ENCODE assay signal across 28 cellular contexts in genomic region chr16:16833165-16833564, GRCh38.
"Had no signal": no experiment of that assay in that cellular context is flagged by ENCODE, and none has a peak within 500 bp of the region (broad histone marks: within the 10 kb centered on the region; RNA-seq: fewer than 3 reads in every experiment).

No MANE protein-coding gene starts in this region.

- H3K27ac Mint-ChIP-seq: stimulated activated memory B cell treated with anti-CD40 and anti-IgM and Interleukin-4, amounts not matched to agents 10 μg/mL and 1 μg/mL and 100 μg/mL, for 72 hours; stimulated activated naive B cell treated with anti-CD40 and anti-IgM and Interleukin-4, amounts not matched to agents 10 μg/mL and 1 μg/mL and 100 μg/mL, for 72 hours; stimulated activated naive CD8-positive, alpha-beta T cell treated with anti-CD3 and anti-CD28 coated beads, Interleukin-15, amount 100 ng/mL, for 72 hours; stimulated activated naive CD8-positive, alpha-beta T cell treated with anti-CD3 and anti-CD28 coated beads, Interleukin-15, Interleukin-2, amounts not matched to agents 100 ng/mL and 50 ng/mL, for 24 hours; type B pancreatic cell had no signal

- H3K4me1 Mint-ChIP-seq: stimulated activated memory B cell treated with anti-CD40 and anti-IgM and Interleukin-4, amounts not matched to agents 10 μg/mL and 1 μg/mL and 100 μg/mL, for 72 hours; stimulated activated naive B cell treated with anti-CD40 and anti-IgM and Interleukin-4, amounts not matched to agents 10 μg/mL and 1 μg/mL and 100 μg/mL, for 72 hours; stimulated activated naive CD8-positive, alpha-beta T cell treated with anti-CD3 and anti-CD28 coated beads, Interleukin-15, amount 100 ng/mL, for 72 hours had no signal

- H3K36me3 Mint-ChIP-seq: stimulated activated memory B cell treated with anti-CD40 and anti-IgM and Interleukin-4, amounts not matched to agents 10 μg/mL and 1 μg/mL and 100 μg/mL, for 72 hours; stimulated activated naive B cell treated with anti-CD40 and anti-IgM and Interleukin-4, amounts not matched to agents 10 μg/mL and 1 μg/mL and 100 μg/mL, for 72 hours; type B pancreatic cell had no signal

- ATAC-seq: stimulated activated memory B cell treated with anti-CD40 and anti-IgM and Interleukin-4, amounts not matched to agents 10 μg/mL and 1 μg/mL and 100 μg/mL, for 72 hours; stimulated activated naive B cell treated with anti-CD40 and anti-IgM and Interleukin-4, amounts not matched to agents 10 μg/mL and 1 μg/mL and 100 μg/mL, for 72 hours; stimulated activated naive CD8-positive, alpha-beta T cell treated with anti-CD3 and anti-CD28 coated beads, Interleukin-15, amount 100 ng/mL, for 72 hours; stimulated activated naive CD8-positive, alpha-beta T cell treated with anti-CD3 and anti-CD28 coated beads, Interleukin-15, Interleukin-2, amounts not matched to agents 100 U/mL and 50 U/mL, for 24 hours; upper lobe of right lung had no signal

- H3K4me3 ChIP-seq: stomach, suprapubic skin, testis, thoracic aorta, tibial artery, tibial nerve, transverse colon, upper lobe of left lung, upper lobe of right lung, uterus, vagina had no signal

- H3K9me3 Mint-ChIP-seq: stimulated activated memory B cell treated with anti-CD40 and anti-IgM and Interleukin-4, amounts not matched to agents 10 μg/mL and 1 μg/mL and 100 μg/mL, for 72 hours; stimulated activated naive CD8-positive, alpha-beta T cell treated with anti-CD3 and anti-CD28 coated beads, Interleukin-15, amount 100 ng/mL, for 72 hours had no signal

- H3K9me3 ChIP-seq: suprapubic skin, testis, thoracic aorta, tibial artery, transverse colon, upper lobe of left lung, upper lobe of right lung, uterus, vagina had no signal

- DNase-seq: stimulated activated CD4-positive, alpha-beta T cell treated with anti-CD3 and anti-CD28 coated beads, Interleukin-2, amount 100 ng/mL, for 24 hours; stimulated activated CD4-positive, alpha-beta T cell treated with anti-CD3 and anti-CD28 coated beads, Interleukin-2, amount 100 ng/mL, for 48 hours; stimulated activated CD4-positive, alpha-beta T cell treated with anti-CD3 and anti-CD28 coated beads, Interleukin-4, amount 100 ng/mL, for 1 hour; stimulated activated CD4-positive, alpha-beta T cell treated with anti-CD3 and anti-CD28 coated beads, Interleukin-4, amount 100 ng/mL, for 24 hours; stimulated activated CD4-positive, alpha-beta T cell treated with anti-CD3 and anti-CD28 coated beads, Interleukin-4, amount 100 ng/mL, for 4 hours; stimulated activated CD8-positive, alpha-beta memory T cell treated with anti-CD3 and anti-CD28 coated beads, Interleukin-4, amount 100 ng/mL, for 48 hours; stimulated activated naive B cell treated with anti-CD40 and anti-IgM and Interleukin-4, amounts not matched to agents 10 μg/mL and 1 μg/mL and 100 μg/mL, for 72 hours; stimulated activated naive CD4-positive, alpha-beta T cell; stimulated activated naive CD4-positive, alpha-beta T cell treated with Interleukin-2 at 50 U/mL for 16 hours; stimulated activated naive CD8-positive, alpha-beta T cell treated with anti-CD3 and anti-CD28 coated beads, Interleukin-15, amount 100 ng/mL, for 72 hours; stimulated activated naive CD8-positive, alpha-beta T cell treated with anti-CD3 and anti-CD28 coated beads, Interleukin-15, Interleukin-2, amounts not matched to agents 100 U/mL and 50 U/mL, for 24 hours; stomach; substantia nigra; testis; tibial artery; transverse colon; trophoblast cell; upper lobe of left lung; upper lobe of right lung; uterus had no signal

- H3K36me3 ChIP-seq: stomach, suprapubic skin, thoracic aorta, tibial artery, tibial nerve, transverse colon, upper lobe of left lung, upper lobe of right lung, uterus, vagina had no signal

- H3K27ac ChIP-seq: stomach, suprapubic skin, testis, thoracic aorta, tibial artery, tibial nerve, transverse colon, upper lobe of left lung, upper lobe of right lung, uterus, vagina had no signal

- H3K27me3 Mint-ChIP-seq: type B pancreatic cell had no signal

- H3K4me1 ChIP-seq: stomach, suprapubic skin, testis, tibial artery, tibial nerve, transverse colon, upper lobe of left lung, upper lobe of right lung, uterus, vagina had no signal

- H3K27me3 ChIP-seq: suprapubic skin, testis, tibial artery, tibial nerve, transverse colon, upper lobe of left lung, upper lobe of right lung, uterus, vagina had no signal

- FAIRE-seq: urothelium cell line had no signal

- H3K4me3 Mint-ChIP-seq: stimulated activated memory B cell treated with anti-CD40 and anti-IgM and Interleukin-4, amounts not matched to agents 10 μg/mL and 1 μg/mL and 100 μg/mL, for 72 hours; stimulated activated naive B cell treated with anti-CD40 and anti-IgM and Interleukin-4, amounts not matched to agents 10 μg/mL and 1 μg/mL and 100 μg/mL, for 72 hours; stimulated activated naive CD8-positive, alpha-beta T cell treated with anti-CD3 and anti-CD28 coated beads, Interleukin-15, amount 100 ng/mL, for 72 hours; stimulated activated naive CD8-positive, alpha-beta T cell treated with anti-CD3 and anti-CD28 coated beads, Interleukin-15, Interleukin-2, amounts not matched to agents 100 ng/mL and 50 ng/mL, for 24 hours; type B pancreatic cell had no signal
